17 cellular contexts compared by ENCODE assay signal in genomic region chr11:60922906-60923305, GRCh38.
"Had no signal": no experiment of that assay in that cellular context is flagged by ENCODE, and none has a peak within 500 bp of the region (broad histone marks: within the 10 kb centered on the region; RNA-seq: fewer than 3 reads in every experiment).

No MANE protein-coding gene starts in this region.

- ATAC-seq: esophagus mucosa, gastrocnemius medialis had no signal

- H3K4me1 ChIP-seq: colonic mucosa, parathyroid adenoma had no signal

- H3K4me3 ChIP-seq: colonic mucosa, gastrocnemius medialis, left ventricle myocardium inferior, sigmoid colon, tibial artery had no signal

- H3K9me3 Mint-ChIP-seq: activated T-helper 1 cell treated with anti-CD3 and anti-CD28 coated beads, Interleukin-12 subunit alpha, Interleukin-12 subunit beta, Interleukin-2, Interleukin-4 antibody, amounts not matched to agents 30 ng/mL and 10 ng/mL and 1 ng/mL, durations not matched to agents 14 hours and 24 hours and 36 hours; immature natural killer cell had no signal

- H3K27me3 Mint-ChIP-seq: activated naive CD8-positive, alpha-beta T cell had no signal

- H3K27ac Mint-ChIP-seq: activated naive CD8-positive, alpha-beta T cell; activated T-helper 1 cell treated with anti-CD3 and anti-CD28 coated beads, Interleukin-12 subunit alpha, Interleukin-12 subunit beta, Interleukin-2, Interleukin-4 antibody, amounts not matched to agents 30 ng/mL and 10 ng/mL and 1 ng/mL, durations not matched to agents 14 hours and 24 hours and 36 hours; immature natural killer cell had no signal

- H3K9me3 ChIP-seq: colonic mucosa, gastrocnemius medialis, left ventricle myocardium inferior, neutrophil, sigmoid colon, tibial artery had no signal

- H3K27ac ChIP-seq: colonic mucosa, gastrocnemius medialis, left ventricle myocardium inferior, neutrophil, parathyroid adenoma, sigmoid colon, tibial artery had no signal

- DNase-seq: activated CD4-positive, alpha-beta T cell treated with anti-CD3 and anti-CD28 coated beads for 1 hour; activated CD8-positive, alpha-beta memory T cell treated with anti-CD3 and anti-CD28 coated beads for 24 hours; colonic mucosa; gastrocnemius medialis; immature natural killer cell; kidney glomerular epithelial cell; left ventricle myocardium inferior; naive B cell; sigmoid colon; stimulated activated naive CD4-positive, alpha-beta T cell treated with Interleukin-2 at 50 U/mL for 16 hours; T-helper 2 cell; tibial artery had no signal
